In the genomic region with DNA sequence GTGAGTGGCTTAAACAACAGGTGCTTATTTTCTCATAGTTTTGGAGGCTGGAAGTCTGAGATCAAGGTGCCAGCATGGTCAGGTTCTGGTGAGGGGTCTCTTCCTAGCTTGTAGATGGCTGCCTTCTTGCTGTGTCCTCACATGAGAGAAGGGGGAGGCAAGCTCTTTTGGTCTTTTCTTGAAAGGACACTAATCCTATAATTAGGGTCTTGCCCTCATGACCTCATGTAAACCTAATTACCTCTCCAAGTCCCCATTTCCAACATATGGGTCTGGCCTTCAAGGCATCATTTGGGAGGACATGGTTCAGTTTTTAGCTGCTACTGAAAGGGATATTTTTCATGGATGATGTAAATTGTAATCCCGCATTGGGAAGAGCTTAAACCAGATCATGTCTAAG, we compare ENCODE assay signal across 9 cellular contexts. TPM values are rescaled to one million over a fixed set of nuclear protein-coding genes. Genes with fewer than 3 reads are reported as not detected.
"Had no signal": no experiment of that assay in that cellular context is flagged by ENCODE, and none has a peak within 500 bp of the region (broad histone marks: within the 10 kb centered on the region; RNA-seq: fewer than 3 reads in every experiment).

No MANE protein-coding gene starts in this region.

- H3K4me3 Mint-ChIP-seq: HFFc6, IgD-negative memory B cell had no signal

- H3K36me3 ChIP-seq: HAP-1 had no signal

- H3K36me3 Mint-ChIP-seq: IgD-negative memory B cell had no signal

- DNase-seq: GM23248, GOT3, H7, HFFc6, KBM-7 had no signal

- H2AFZ ChIP-seq: GM23248 had no signal

- H3K9me3 ChIP-seq: HAP-1 had no signal

- H3K9me3 Mint-ChIP-seq: HFFc6 had no signal

- H3K4me3 ChIP-seq: GM23248, HAP-1 had no signal

- H3K27ac Mint-ChIP-seq: HFFc6, IgD-negative memory B cell had no signal

- H3K27ac ChIP-seq: GM23248 had no signal

- H3K4me1 ChIP-seq: HAP-1 had no signal

- H3K9ac ChIP-seq: GM23248 had no signal

RNA-seq across cellular contexts. Expression of gene RBM44, which starts 18.0 kb away (rescaled TPM):
- polyA plus RNA-seq: GM23248 had no signal

RNA-seq across cellular contexts. Expression of gene RAMP1, which starts 42.9 kb away (rescaled TPM):
- total RNA-seq: H4, HT1080 had no signal
- polyA plus RNA-seq: IgD-negative memory B cell had no signal
